In genomic region chr9:95104088-95104960, GRCh38 we compare ENCODE assay signal across 16 cellular contexts.
A peak's percentile ranks its signal among the peaks of the same experiment; 100 is the strongest.
DNase-seq lines count a peak whose midpoint lies in the region; ATAC-seq, FAIRE-seq and TF ChIP-seq lines count a peak whose summit lies in the region.
"Had no signal": no experiment of that assay in that cellular context is flagged by ENCODE, and none has a peak within 500 bp of the region (broad histone marks: within the 10 kb centered on the region; RNA-seq: fewer than 3 reads in every experiment).

No MANE protein-coding gene starts in this region.

- H3K27ac ChIP-seq in astrocyte (ENCODE audit: low read depth, low read length) (no peak overlapping the region), left ventricle myocardium inferior (replicated peaks) (peak overlapping the region; percentile 57), skin epidermis (peak overlapping the region in 16 of 21 experiments; percentile 3 to 78 (median 39))

- in situ Hi-C loops in G401 (cut with HindIII; ENCODE audit: low sequenced_read_pairs) = no loop called here

- no peaks in the 10 kb centered on the region for H3K27me3 ChIP-seq in astrocyte (ENCODE audit: insufficient read depth, low read length)
- no peaks in the 10 kb centered on the region for H3K27me3 ChIP-seq in left ventricle myocardium inferior (ENCODE audit: low read depth)
- H3K27me3 ChIP-seq: thyroid gland had no signal

- H3K9ac ChIP-seq in astrocyte (ENCODE audit: low read length) = no peak overlapping the region

- no peaks in the 10 kb centered on the region for H3K27me3 Mint-ChIP-seq in astrocyte (ENCODE audit: low read depth, unreplicated experiment)
- H3K27me3 Mint-ChIP-seq: activated CD4-positive, alpha-beta T cell treated with anti-CD3 and anti-CD28 coated beads, Interleukin-2, amount 10 ng/mL, durations not matched to agents 7 days and 5 days; IgD-negative memory B cell had no signal

- intact Hi-C loops in left ventricle myocardium inferior (cut with micrococcal nuclease) = no loop called here

- peak; percentile 63 for DNase-seq in G401 (ENCODE audit: low spot score)
- no peak for DNase-seq in astrocyte (ENCODE audit: low read depth)
- DNase-seq in left ventricle myocardium inferior = no peak
- DNase-seq in stimulated activated CD4-positive, alpha-beta T cell treated with anti-CD3 and anti-CD28 coated beads, Interleukin-15, amount 100 ng/mL, for 24 hours = no peak
- DNase-seq in GDM1 (lab: John Stamatoyannopoulos, UW) = no peak
- no peak for DNase-seq in hippocampal formation (lab: John Stamatoyannopoulos, UW)
- DNase-seq: activated CD4-positive, alpha-beta T cell treated with anti-CD3 and anti-CD28 coated beads, Interleukin-2, amount 10 ng/mL, durations not matched to agents 7 days and 5 days; amniotic stem cell; DMS153; NCI-H1105; T-helper 2 cell had no signal

- peaks cover 21% of the 10 kb centered on the region for H3K4me1 Mint-ChIP-seq in astrocyte (ENCODE audit: low read depth, unreplicated experiment)
- H3K4me1 Mint-ChIP-seq: activated CD4-positive, alpha-beta T cell treated with anti-CD3 and anti-CD28 coated beads, Interleukin-2, amount 10 ng/mL, durations not matched to agents 7 days and 5 days; IgD-negative memory B cell had no signal

- no peaks in the 10 kb centered on the region for H3K9me3 ChIP-seq in astrocyte (ENCODE audit: insufficient read depth, low read depth, low read length)
- no peaks in the 10 kb centered on the region for H3K9me3 ChIP-seq in left ventricle myocardium inferior (replicated peaks)
- H3K9me3 ChIP-seq: thyroid gland had no signal

- H3K9me3 Mint-ChIP-seq in astrocyte (ENCODE audit: unreplicated experiment) = no peaks in the 10 kb centered on the region
- H3K9me3 Mint-ChIP-seq: activated CD4-positive, alpha-beta T cell treated with anti-CD3 and anti-CD28 coated beads, Interleukin-2, amount 10 ng/mL, durations not matched to agents 7 days and 5 days; IgD-negative memory B cell had no signal

- no peak for TF ChIP-seq CTCF in astrocyte (IDR thresholded peaks at IDR 0.05; ENCODE audit: insufficient read depth, low read depth, low read length)
- TF ChIP-seq CTCF in left ventricle myocardium inferior (IDR thresholded peaks at IDR 0.05; ENCODE audit: borderline replicate concordance) = no peak

- H3K4me3 ChIP-seq in astrocyte (ENCODE audit: insufficient read depth, low read depth, low read length) = no peak overlapping the region
- H3K4me3 ChIP-seq in left ventricle myocardium inferior = no peak overlapping the region
- no peak overlapping the region for H3K4me3 ChIP-seq in skin epidermis
- H3K4me3 ChIP-seq: thyroid gland had no signal

- H4K20me1 ChIP-seq in astrocyte (ENCODE audit: insufficient read depth, low read length) = peaks cover 8% of the 10 kb centered on the region

- no peaks in the 10 kb centered on the region for H3K36me3 Mint-ChIP-seq in astrocyte (ENCODE audit: low read depth, unreplicated experiment)

- H2AFZ ChIP-seq in astrocyte (ENCODE audit: low read depth, low read length) = no peak overlapping the region

- no peak for ATAC-seq in HG02798 (IDR thresholded peaks at IDR 0.05; ENCODE audit: poor library complexity, unreplicated experiment)

- FAIRE-seq in astrocyte (lab: Jason Lieb, UNC) = no peak
- FAIRE-seq: frontal cortex had no signal

- H3K4me2 ChIP-seq in astrocyte (ENCODE audit: low read length) = no peak overlapping the region

- no peaks in the 10 kb centered on the region for H3K79me2 ChIP-seq in astrocyte (ENCODE audit: insufficient read depth, low read length)

- peak overlapping the region; percentile 48 for H3K27ac Mint-ChIP-seq in astrocyte (ENCODE audit: unreplicated experiment)
- H3K27ac Mint-ChIP-seq: activated CD4-positive, alpha-beta T cell treated with anti-CD3 and anti-CD28 coated beads, Interleukin-2, amount 10 ng/mL, durations not matched to agents 7 days and 5 days; IgD-negative memory B cell had no signal

- H3K4me1 ChIP-seq in astrocyte (ENCODE audit: insufficient read depth, low read length) = peaks cover 31% of the 10 kb centered on the region
- peaks cover 68% of the 10 kb centered on the region for H3K4me1 ChIP-seq in left ventricle myocardium inferior

- H3K4me3 Mint-ChIP-seq in astrocyte (ENCODE audit: unreplicated experiment) = no peak overlapping the region
- H3K4me3 Mint-ChIP-seq: activated CD4-positive, alpha-beta T cell treated with anti-CD3 and anti-CD28 coated beads, Interleukin-2, amount 10 ng/mL, durations not matched to agents 7 days and 5 days; IgD-negative memory B cell had no signal

- H3K36me3 ChIP-seq in astrocyte (ENCODE audit: insufficient read depth, low read length) = peaks cover 3% of the 10 kb centered on the region
- peaks cover 8% of the 10 kb centered on the region for H3K36me3 ChIP-seq in left ventricle myocardium inferior
- H3K36me3 ChIP-seq: thyroid gland had no signal
